Comparison of ENCODE assay signal across 26 cellular contexts in the genomic region with DNA sequence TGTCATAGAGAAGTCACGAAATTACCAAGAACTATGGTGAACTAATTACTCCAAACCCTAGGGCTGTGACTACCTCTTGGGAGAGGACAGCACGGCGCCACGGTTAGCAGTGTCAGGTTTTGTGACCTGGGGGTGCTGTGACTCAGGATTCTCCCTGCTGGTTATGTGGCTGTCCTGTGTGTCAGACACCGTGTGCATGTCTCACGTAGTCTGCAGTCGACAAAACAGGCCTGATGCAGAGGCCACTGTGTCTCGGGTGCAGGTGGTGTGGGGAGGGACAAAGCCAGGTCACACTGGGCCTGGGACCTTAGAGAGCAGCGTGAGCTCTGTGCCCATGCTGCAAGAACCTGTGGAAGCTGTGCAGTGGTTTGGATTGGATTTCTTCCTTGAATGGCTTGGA. TPM values are rescaled to one million over a fixed set of nuclear protein-coding genes. Genes with fewer than 3 reads are reported as not detected.
DNase-seq lines count a peak whose midpoint lies in the region; ATAC-seq and TF ChIP-seq lines count a peak whose summit lies in the region.
"Had no signal": no experiment of that assay in that cellular context is flagged by ENCODE, and none has a peak within 500 bp of the region (broad histone marks: within the 10 kb centered on the region; RNA-seq: fewer than 3 reads in every experiment).

No MANE protein-coding gene starts in this region.

- peak overlapping the region; percentile 77 for H3K27ac Mint-ChIP-seq in activated CD4-positive, alpha-beta T cell treated with anti-CD3 and anti-CD28 coated beads, Interleukin-2, amount 10 ng/mL, durations not matched to agents 24 days and 14 days
- no peak overlapping the region for H3K27ac Mint-ChIP-seq in activated naive CD8-positive, alpha-beta T cell treated with anti-CD3 and anti-CD28 coated beads, Interleukin-2, amount 50 U/mL, for 24 hours
- no peak overlapping the region for H3K27ac Mint-ChIP-seq in neural crest cell (ENCODE audit: unreplicated experiment)

- no peaks in the 10 kb centered on the region for H3K9me3 Mint-ChIP-seq in activated CD4-positive, alpha-beta T cell treated with anti-CD3 and anti-CD28 coated beads, Interleukin-2, amount 10 ng/mL, durations not matched to agents 24 days and 14 days
- H3K9me3 Mint-ChIP-seq in activated naive CD8-positive, alpha-beta T cell treated with anti-CD3 and anti-CD28 coated beads, Interleukin-2, amount 50 U/mL, for 24 hours, result no peaks in the 10 kb centered on the region
- no peaks in the 10 kb centered on the region for H3K9me3 Mint-ChIP-seq in neural crest cell
- H3K9me3 Mint-ChIP-seq: activated naive CD8-positive, alpha-beta T cell treated with anti-CD3 and anti-CD28 coated beads, Interleukin-2, amount 10 ng/mL, durations not matched to agents 7 days and 5 days; activated T-cell treated with anti-CD3 and anti-CD28 coated beads, Interleukin-2, amount 50 U/mL, for 4 hours had no signal

- peaks cover 33% of the 10 kb centered on the region for H3K36me3 Mint-ChIP-seq in activated CD4-positive, alpha-beta T cell treated with anti-CD3 and anti-CD28 coated beads, Interleukin-2, amount 10 ng/mL, durations not matched to agents 24 days and 14 days (ENCODE audit: low read depth)
- H3K36me3 Mint-ChIP-seq in activated naive CD8-positive, alpha-beta T cell treated with anti-CD3 and anti-CD28 coated beads, Interleukin-2, amount 50 U/mL, for 24 hours (ENCODE audit: low read depth), result peaks cover 21% of the 10 kb centered on the region
- H3K36me3 Mint-ChIP-seq in neural crest cell (ENCODE audit: low read depth), result peaks cover 18% of the 10 kb centered on the region

- no peaks in the 10 kb centered on the region for H3K27me3 Mint-ChIP-seq in activated CD4-positive, alpha-beta T cell treated with anti-CD3 and anti-CD28 coated beads, Interleukin-2, amount 10 ng/mL, durations not matched to agents 24 days and 14 days
- no peaks in the 10 kb centered on the region for H3K27me3 Mint-ChIP-seq in activated naive CD8-positive, alpha-beta T cell treated with anti-CD3 and anti-CD28 coated beads, Interleukin-2, amount 50 U/mL, for 24 hours
- no peaks in the 10 kb centered on the region for H3K27me3 Mint-ChIP-seq in neural crest cell (ENCODE audit: low read depth)
- H3K27me3 Mint-ChIP-seq: activated naive CD8-positive, alpha-beta T cell treated with anti-CD3 and anti-CD28 coated beads, Interleukin-2, amount 10 ng/mL, durations not matched to agents 7 days and 5 days had no signal

- H3K4me3 Mint-ChIP-seq in activated CD4-positive, alpha-beta T cell treated with anti-CD3 and anti-CD28 coated beads, Interleukin-2, amount 10 ng/mL, durations not matched to agents 24 days and 14 days, result no peak overlapping the region
- H3K4me3 Mint-ChIP-seq in activated naive CD8-positive, alpha-beta T cell treated with anti-CD3 and anti-CD28 coated beads, Interleukin-2, amount 50 U/mL, for 24 hours, result no peak overlapping the region
- peak overlapping the region; percentile 4 for H3K4me3 Mint-ChIP-seq in neural crest cell
- H3K4me3 Mint-ChIP-seq: activated naive CD8-positive, alpha-beta T cell treated with anti-CD3 and anti-CD28 coated beads, Interleukin-2, amount 10 ng/mL, durations not matched to agents 7 days and 5 days; activated T-cell treated with anti-CD3 and anti-CD28 coated beads, Interleukin-2, amount 50 U/mL, for 4 hours had no signal

- H3K4me1 Mint-ChIP-seq in activated CD4-positive, alpha-beta T cell treated with anti-CD3 and anti-CD28 coated beads, Interleukin-2, amount 10 ng/mL, durations not matched to agents 24 days and 14 days, result peaks cover 10% of the 10 kb centered on the region
- H3K4me1 Mint-ChIP-seq in activated naive CD8-positive, alpha-beta T cell treated with anti-CD3 and anti-CD28 coated beads, Interleukin-2, amount 50 U/mL, for 24 hours, result peaks cover 19% of the 10 kb centered on the region
- no peaks in the 10 kb centered on the region for H3K4me1 Mint-ChIP-seq in neural crest cell

- no peak for DNase-seq in activated CD4-positive, alpha-beta T cell treated with anti-CD3 and anti-CD28 coated beads, Interleukin-2, amount 10 ng/mL, durations not matched to agents 24 days and 14 days
- DNase-seq in activated CD4-positive, alpha-beta T cell treated with anti-CD3 and anti-CD28 coated beads for 1 hour, result no peak
- DNase-seq in EH (ENCODE audit: low read depth), result peak; percentile 12
- no peak for DNase-seq in activated naive CD8-positive, alpha-beta T cell treated with anti-CD3 and anti-CD28 coated beads, Interleukin-2, amount 50 U/mL, for 24 hours
- no peak for DNase-seq in neural crest cell (ENCODE audit: low read depth, low spot score)
- no peak for DNase-seq in NCI-H1048 (lab: John Stamatoyannopoulos, UW)
- DNase-seq in central memory CD4-positive, alpha-beta T cell, result no peak
- no peak for DNase-seq in NCI-H2029 treated with DMSO at 0.1 percent for 48 hours (lab: John Stamatoyannopoulos, UW)
- DNase-seq: activated T-cell treated with anti-CD3 and anti-CD28 coated beads, Interleukin-2, amount 50 U/mL, for 4 hours; AML-193; Caco-2; effector memory CD4-positive, alpha-beta T cell; EL; esophagus squamous epithelium; islet precursor cell; Kasumi-1; NCI-H1092; NCI-H187 treated with DMSO at 0.1 percent for 48 hours; NCI-H345; occipital lobe; retina; SHP77; SW 1271; upper lobe of left lung had no signal

- intact Hi-C loops in activated CD4-positive, alpha-beta T cell treated with anti-CD3 and anti-CD28 coated beads, Interleukin-2, amount 10 ng/mL, durations not matched to agents 24 days and 14 days (cut with micrococcal nuclease), result no loop called here

- ATAC-seq in activated naive CD8-positive, alpha-beta T cell treated with anti-CD3 and anti-CD28 coated beads, Interleukin-2, amount 50 U/mL, for 24 hours, result peak; percentile 49
- ATAC-seq: activated T-cell treated with anti-CD3 and anti-CD28 coated beads, Interleukin-2, amount 50 U/mL, for 4 hours; gastrocnemius medialis had no signal

- TF ChIP-seq CTCF in neural crest cell (conservative IDR thresholded peaks at IDR 0.05), result no peak

RNA-seq across cellular contexts. Expression of a gene that starts 34.1 kb away (rescaled TPM):
- 98.7 and 99.6 TPM in 2 replicates for total RNA-seq in activated CD4-positive, alpha-beta T cell treated with anti-CD3 and anti-CD28 coated beads, Interleukin-2, amount 10 ng/mL, durations not matched to agents 24 days and 14 days
- 25.1 and 26.2 TPM in 2 replicates for total RNA-seq in neural crest cell
